ENCODE assay signal across 8 cellular contexts in the genomic region with DNA sequence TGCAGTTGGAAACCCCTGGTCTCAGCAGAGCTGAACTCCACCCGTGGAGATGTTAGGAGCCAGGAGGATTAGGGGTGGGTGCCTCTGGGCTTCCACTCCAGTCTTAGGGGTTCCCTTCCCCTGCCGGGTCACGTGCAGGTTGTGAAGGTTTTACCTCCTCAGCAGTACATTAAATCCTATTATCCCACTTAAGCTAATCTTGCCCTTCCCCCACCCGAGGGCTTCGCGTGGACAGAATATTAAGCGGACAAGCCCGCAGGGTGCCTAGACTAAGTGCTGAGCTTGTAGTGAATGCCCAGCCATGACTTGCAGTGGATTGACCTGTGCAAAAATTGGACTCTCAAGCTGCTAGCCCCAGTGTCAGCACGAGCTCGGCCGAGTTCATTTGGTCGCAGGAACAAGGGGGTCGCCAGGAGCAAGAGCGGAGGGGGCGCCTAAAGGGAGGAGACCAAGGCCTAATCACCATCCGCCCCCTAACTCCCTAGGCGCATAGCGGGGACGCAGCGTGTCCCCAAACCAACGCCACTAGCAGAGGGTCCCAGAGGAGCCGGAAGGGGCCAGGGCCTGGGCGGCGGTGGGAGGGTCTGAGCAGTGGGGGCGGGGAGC. TPM values are rescaled to one million over a fixed set of nuclear protein-coding genes. Genes with fewer than 3 reads are reported as not detected.
A peak's percentile ranks its signal among the peaks of the same experiment; 100 is the strongest.
DNase-seq lines count a peak whose midpoint lies in the region; ATAC-seq and TF ChIP-seq lines count a peak whose summit lies in the region.

No MANE protein-coding gene starts in this region.

- peaks cover 19% of the 10 kb centered on the region for H3K4me1 ChIP-seq in SJSA1 (replicated peaks)
- H3K4me1 ChIP-seq in gastroesophageal sphincter = peaks cover 0 to 76% (median 16%) of the 10 kb centered on the region in 3 donors

- no peaks in the 10 kb centered on the region for H3K9me3 ChIP-seq in SJSA1 (replicated peaks)
- no peaks in the 10 kb centered on the region for H3K9me3 ChIP-seq in gastroesophageal sphincter

- no peaks in the 10 kb centered on the region for H3K27me3 ChIP-seq in BJ (ENCODE audit: control insufficient read depth, insufficient read depth, low read length)
- H3K27me3 ChIP-seq in SJSA1 (replicated peaks) = no peaks in the 10 kb centered on the region
- H3K27me3 ChIP-seq in gastroesophageal sphincter = no peaks in the 10 kb centered on the region

- CTCF ChIA-PET in BJ (lab: Yijun Ruan, JAX) = interaction anchor here (0.6 to 3.3 kb wide), 8 partner anchors 11 to 74 kb away, joined by 3 to 18 read pairs (median 4); no protein-coding TSS in a partner anchor

- no peak for TF ChIP-seq EP300 in gastroesophageal sphincter (IDR thresholded peaks at IDR 0.05)

- peak; percentile 4 for ATAC-seq in GM21786 (IDR thresholded peaks at IDR 0.05; ENCODE audit: unreplicated experiment)
- no peak for ATAC-seq in gastroesophageal sphincter

- DNase-seq in BJ (ENCODE audit: low read depth) (no peak), SJSA1 (ENCODE audit: low read depth in 1 of 2, low spot score in 2 of 2) (no peak), retinal pigment epithelial cell (ENCODE audit: low read depth) (no peak), NCI-H2196 treated with DMSO at 0.1 percent for 48 hours (lab: John Stamatoyannopoulos, UW; ENCODE audit: unreplicated experiment) (no peak), NCI-H2171 treated with DMSO at 0.1 percent for 48 hours (lab: John Stamatoyannopoulos, UW) (no peak)
- DNase-seq in NK-92 treated with Interleukin-12 subunit alpha and Interleukin-12 subunit beta, amount 100 ng/mL, for 24 hours (lab: John Stamatoyannopoulos, UW) = no peak

- TF ChIP-seq CTCF in BJ (IDR thresholded peaks at IDR 0.05; ENCODE audit: insufficient read depth, low read depth, low read length) (no peak), gastroesophageal sphincter (IDR thresholded peaks at IDR 0.05) (no peak), retinal pigment epithelial cell (conservative IDR thresholded peaks at IDR 0.05; ENCODE audit: low read depth, low read length) (no peak)

- POLR2A ChIA-PET in BJ (lab: Charles Lee) = interaction anchor here (0.5 kb wide), 1 partner anchor 33 kb away, joined by 5 read pairs; the partner anchor contains the start of gene CIB1

- 17 to 18% methylated on average over 2 to 9 of the region's 25 CpGs for WGBS in gastroesophageal sphincter (ENCODE audit: low coverage in 1 of 2), 2 donors

- no peak for TF ChIP-seq POLR2A in gastroesophageal sphincter (IDR thresholded peaks at IDR 0.05)

- H3K36me3 ChIP-seq in BJ (ENCODE audit: control insufficient read depth, insufficient read depth, low read length) (peaks cover 2% of the 10 kb centered on the region), SJSA1 (peaks cover 5% of the 10 kb centered on the region; the same call in 1 of the 2 replicates), gastroesophageal sphincter (peaks cover 0 to 8% of the 10 kb centered on the region in 2 donors)

- H3K27ac ChIP-seq in SJSA1 (peak overlapping the region; percentile 11; the same call in 1 of the 2 replicates), gastroesophageal sphincter (peak overlapping the region; percentile 49 to 92 (median 86))

- H3K4me3 ChIP-seq in BJ (ENCODE audit: low read depth, low read length) (peak overlapping the region; percentile 78), SJSA1 (peak overlapping the region; percentile 92), gastroesophageal sphincter (peak overlapping the region; percentile 84 to 92), retinal pigment epithelial cell (ENCODE audit: low read length) (peak overlapping the region; percentile 79)

RNA-seq across cellular contexts. Expression of gene SEMA4B, which starts 0.5 kb away (rescaled TPM):
- polyA plus RNA-seq in BJ (2011; rRNA removed) = 9.2 and 17.5 TPM in 2 replicates
- polyA minus RNA-seq in BJ (2011; rRNA and poly(A)+ RNA removed) = 9.0 and 10.9 TPM in 2 replicates
- 5.6 and 17.8 TPM in 2 replicates for total RNA-seq in SJSA1 (2014; rRNA removed; shearing (Covaris generic))
- total RNA-seq in gastroesophageal sphincter = 10 to 100 TPM; 18.7 to 44.9 (median 41.9) TPM

RNA-seq across cellular contexts. Expression of gene CIB1, which starts 33.1 kb away (rescaled TPM):
- 60.5 and 102 TPM in 2 replicates for polyA plus RNA-seq in BJ (2011; rRNA removed)
- 17.8 and 34.4 TPM in 2 replicates for polyA minus RNA-seq in BJ (2011; rRNA and poly(A)+ RNA removed)
- 30.1 and 36.8 TPM in 2 replicates for total RNA-seq in SJSA1 (2014; rRNA removed; shearing (Covaris generic))
- 10 to 100 TPM; 22.8 to 35.6 (median 25.5) TPM for total RNA-seq in gastroesophageal sphincter

RNA-seq across cellular contexts. Expression of gene GDPGP1, which starts 33.4 kb away (rescaled TPM):
- 2.4 and 4.8 TPM in 2 replicates for polyA plus RNA-seq in BJ (2011; rRNA removed)
- 12.4 and 17.6 TPM in 2 replicates for polyA minus RNA-seq in BJ (2011; rRNA and poly(A)+ RNA removed)
- 2.3 and 4.3 TPM in 2 replicates for total RNA-seq in SJSA1 (2014; rRNA removed; shearing (Covaris generic))
- 1 to 10 TPM; 2.0 to 8.9 (median 7.5) TPM for total RNA-seq in gastroesophageal sphincter

RNA-seq across cellular contexts. Expression of gene TTLL13, which starts 48.7 kb away (rescaled TPM):
- 0.04 and 0.05 TPM in 2 replicates for polyA plus RNA-seq in BJ (2011; rRNA removed)
- polyA minus RNA-seq in BJ (2011; rRNA and poly(A)+ RNA removed) = 0.24 TPM in 1 of 2 replicates, not detected in the other
- total RNA-seq in SJSA1 (2014; rRNA removed; shearing (Covaris generic)) = not detected in 2 replicates
- total RNA-seq in gastroesophageal sphincter = under 1 TPM in 1 of 4 donors, not detected in 3; 0.54 TPM
